Comparison of ENCODE assay signal across 11 cellular contexts in the genomic region with DNA sequence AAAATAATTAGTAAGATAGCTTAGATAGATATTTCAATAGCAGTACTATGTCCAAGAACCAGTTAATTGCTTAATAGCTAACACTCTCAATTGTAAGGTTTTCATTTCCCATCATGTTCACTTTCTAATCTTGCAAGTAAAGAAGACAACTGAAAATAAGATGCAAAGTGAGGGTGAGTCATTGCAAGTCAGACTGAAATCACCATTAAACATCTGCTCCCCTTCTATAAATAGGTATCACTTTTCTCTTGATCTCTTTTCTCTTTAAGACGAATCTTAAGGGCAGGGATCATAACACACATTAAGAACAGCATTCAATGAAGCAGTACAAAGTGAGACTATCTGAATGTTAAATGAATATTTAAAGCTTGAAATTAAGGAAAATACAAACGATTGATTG. TPM values are rescaled to one million over a fixed set of nuclear protein-coding genes. Genes with fewer than 3 reads are reported as not detected.
DNase-seq lines count a peak whose midpoint lies in the region; ATAC-seq, FAIRE-seq and TF ChIP-seq lines count a peak whose summit lies in the region.
"Had no signal": no experiment of that assay in that cellular context is flagged by ENCODE, and none has a peak within 500 bp of the region (broad histone marks: within the 10 kb centered on the region; RNA-seq: fewer than 3 reads in every experiment).

No MANE protein-coding gene starts in this region.

- BruUV-seq in K562 (replicated peaks; lab: Mats Ljungman, UMichigan), result no TSS peak

- WGBS in K562 (ENCODE audit: insufficient coverage, low coverage, missing lambda C conversion rate), result 27% methylated on average over 2 of the region's 2 CpGs

- no peaks in the 10 kb centered on the region for H3K9me1 ChIP-seq in K562 (ENCODE audit: control insufficient read depth, insufficient read depth, low read length)

- H3K9me3 Mint-ChIP-seq in effector memory CD8-positive, alpha-beta T cell, result no peaks in the 10 kb centered on the region

- H3K4me1 Mint-ChIP-seq in effector memory CD8-positive, alpha-beta T cell (ENCODE audit: low read depth in 2 of 2), result no peaks in the 10 kb centered on the region

- TF ChIP-seq RAD21 in K562 (CRISPR knock-in tag; conservative IDR thresholded peaks at IDR 0.05 in 1 of 2, IDR thresholded peaks at IDR 0.05 in 1 of 2), result no peak

- CTCF ChIA-PET in AG04450 (lab: Charles Lee) (interaction anchor here (1.0 to 1.3 kb wide), 2 partner anchors 10 to 71 kb away, joined by 6 to 8 read pairs; no protein-coding TSS in a partner anchor), K562 (lab: Yijun Ruan, JAX; ENCODE audit: low intra/inter-chr PET ratio) (no interaction called here)

- FAIRE-seq in K562 (lab: Jason Lieb, UNC), result no peak

- in situ Hi-C loops in K562 (cut with MboI), result loop anchor here (10.0 kb wide), 1 partner anchor 485 kb away; no protein-coding TSS in a partner anchor

- H4K20me1 ChIP-seq in K562 (replicated peaks; ENCODE audit: control insufficient read depth, insufficient read depth, low read length), result no peaks in the 10 kb centered on the region

- TF ChIP-seq CTCF in AG04450 (IDR thresholded peaks at IDR 0.05; ENCODE audit: low read depth, low read length), result no peak
- no peak for TF ChIP-seq CTCF in K562 (IDR thresholded peaks at IDR 0.05 in 2 of 3, conservative IDR thresholded peaks at IDR 0.05 in 1 of 3; ENCODE audit: insufficient read depth in 2 of 3, low read depth in 1 of 3, low read length in 3 of 3)

- H3K36me3 Mint-ChIP-seq in effector memory CD8-positive, alpha-beta T cell (ENCODE audit: insufficient read depth), result peaks cover 93% of the 10 kb centered on the region

- H3K4me3 ChIP-seq in AG04450 (ENCODE audit: low read depth, low read length) (no peak overlapping the region), K562 (no peak overlapping the region)

- peaks cover 0 to 5% of the 10 kb centered on the region in 2 experiments; a peak in 2 of 5 replicates for H3K4me1 ChIP-seq in K562 (replicated peaks in 1 of 2; ENCODE audit: control insufficient read depth in 2 of 2, insufficient read depth in 2 of 2, low read length in 2 of 2)

- H3K4me2 ChIP-seq in K562 (ENCODE audit: insufficient read depth, low read length), result no peak overlapping the region

- TF ChIP-seq EP300 in K562 (IDR thresholded peaks at IDR 0.05; ENCODE audit: low read length), result peak; percentile 25; the same call in 1 of the 2 replicates

- TF ChIP-seq POLR2A in K562 (conservative IDR thresholded peaks at IDR 0.05), result no peak

- no peak overlapping the region for H2AFZ ChIP-seq in K562 (ENCODE audit: low read depth, low read length)

- intact Hi-C loops in K562 (cut with micrococcal nuclease), result no loop called here

- H3K27ac ChIP-seq in AG04450 (ENCODE audit: low read depth, low read length) (no peak overlapping the region), K562 (ENCODE audit: extremely low read depth, low read depth, low read length) (peak overlapping the region; percentile 57)

- no peak overlapping the region for H3K4me3 Mint-ChIP-seq in effector memory CD8-positive, alpha-beta T cell

- H3K9me3 ChIP-seq in AG04450 (ENCODE audit: control insufficient read depth, insufficient read depth, low read length), result no peaks in the 10 kb centered on the region
- no peaks in the 10 kb centered on the region for H3K9me3 ChIP-seq in K562 (replicated peaks; ENCODE audit: control insufficient read depth, insufficient read depth, low read depth, low read length)

- peaks cover 97% of the 10 kb centered on the region for H3K36me3 ChIP-seq in K562 (ENCODE audit: control insufficient read depth, insufficient read depth, low read length)

- POLR2A ChIA-PET in AG04450 (lab: Yijun Ruan, JAX), result interaction anchor here (0.5 kb wide), 1 partner anchor 45 kb away, joined by 5 read pairs; no protein-coding TSS in a partner anchor
- POLR2A ChIA-PET in K562 (lab: Yijun Ruan, JAX), result interaction anchor here (1.1 to 2.5 kb wide), 3 partner anchors 10 to 36 kb away, joined by 3 to 17 read pairs (median 3); no protein-coding TSS in a partner anchor

- no peak overlapping the region for H3K9ac ChIP-seq in K562 (ENCODE audit: insufficient read depth in 1 of 2, low read depth in 2 of 2, low read length in 2 of 2)

- no peaks in the 10 kb centered on the region for H3K27me3 Mint-ChIP-seq in effector memory CD8-positive, alpha-beta T cell

- H3K27ac Mint-ChIP-seq in effector memory CD8-positive, alpha-beta T cell, result no peak overlapping the region

- H3K79me2 ChIP-seq in K562 (ENCODE audit: control insufficient read depth, insufficient read depth, low read length), result no peaks in the 10 kb centered on the region

- ATAC-seq in GM18861 (IDR thresholded peaks at IDR 0.05; ENCODE audit: unreplicated experiment) (peak; percentile 62), HG03196 (IDR thresholded peaks at IDR 0.05; ENCODE audit: unreplicated experiment) (peak; percentile 73), K562 (peak; percentile 17; the same call in 1 of the 3 replicates)
- ATAC-seq in effector memory CD8-positive, alpha-beta T cell (replicated peaks), result no peak
- ATAC-seq: right cardiac atrium had no signal

- H3K27me3 ChIP-seq in AG04450 (ENCODE audit: control insufficient read depth, insufficient read depth, low read length) (no peaks in the 10 kb centered on the region), K562 (ENCODE audit: control insufficient read depth in 2 of 2, insufficient read depth in 2 of 2, low read length in 2 of 2) (no peaks in the 10 kb centered on the region)

- peak; percentile 32 for DNase-seq in AG04450 (ENCODE audit: low read depth, low spot score)
- peak in 2 of 4 experiments; percentile 44 for DNase-seq in K562 (ENCODE audit: extremely low read depth in 1 of 4, low spot score in 3 of 4)
- DNase-seq in NCI-H345 treated with DMSO at 0.1 percent for 48 hours (lab: John Stamatoyannopoulos, UW; ENCODE audit: unreplicated experiment), result no peak
- DNase-seq in activated CD8-positive, alpha-beta memory T cell treated with anti-CD3 and anti-CD28 coated beads for 24 hours, result no peak
- DNase-seq in DMS153 treated with DMSO at 0.1 percent for 48 hours (lab: John Stamatoyannopoulos, UW; ENCODE audit: unreplicated experiment), result no peak
- no peak for DNase-seq in effector memory CD8-positive, alpha-beta T cell
- DNase-seq: Calu3, kidney glomerular epithelial cell had no signal

TF ChIP-seq in K562, 482 proteins besides CTCF, POLR2A, EP300 and RAD21 (continues in another document):
- TF ChIP-seq ARID1B (IDR thresholded peaks at IDR 0.05), result peak; percentile 81
- TF ChIP-seq MEF2A (IDR thresholded peaks at IDR 0.05; ENCODE audit: control insufficient read depth, low read depth, low read length), result peak; percentile 95
- no peak for TF ChIP-seq ADNP (tag; IDR thresholded peaks at IDR 0.05)
- TF ChIP-seq, protein P1, sequence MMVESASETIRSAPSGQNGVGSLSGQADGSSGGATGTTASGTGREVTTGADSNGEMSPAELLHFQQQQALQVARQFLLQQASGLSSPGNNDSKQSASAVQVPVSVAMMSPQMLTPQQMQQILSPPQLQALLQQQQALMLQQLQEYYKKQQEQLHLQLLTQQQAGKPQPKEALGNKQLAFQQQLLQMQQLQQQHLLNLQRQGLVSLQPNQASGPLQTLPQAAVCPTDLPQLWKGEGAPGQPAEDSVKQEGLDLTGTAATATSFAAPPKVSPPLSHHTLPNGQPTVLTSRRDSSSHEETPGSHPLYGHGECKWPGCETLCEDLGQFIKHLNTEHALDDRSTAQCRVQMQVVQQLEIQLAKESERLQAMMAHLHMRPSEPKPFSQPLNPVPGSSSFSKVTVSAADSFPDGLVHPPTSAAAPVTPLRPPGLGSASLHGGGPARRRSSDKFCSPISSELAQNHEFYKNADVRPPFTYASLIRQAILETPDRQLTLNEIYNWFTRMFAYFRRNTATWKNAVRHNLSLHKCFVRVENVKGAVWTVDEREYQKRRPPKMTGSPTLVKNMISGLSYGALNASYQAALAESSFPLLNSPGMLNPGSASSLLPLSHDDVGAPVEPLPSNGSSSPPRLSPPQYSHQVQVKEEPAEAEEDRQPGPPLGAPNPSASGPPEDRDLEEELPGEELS (CRISPR knock-in tag; IDR thresholded peaks at IDR 0.05; ENCODE audit: borderline replicate concordance), result no peak
- TF ChIP-seq, protein P2, sequence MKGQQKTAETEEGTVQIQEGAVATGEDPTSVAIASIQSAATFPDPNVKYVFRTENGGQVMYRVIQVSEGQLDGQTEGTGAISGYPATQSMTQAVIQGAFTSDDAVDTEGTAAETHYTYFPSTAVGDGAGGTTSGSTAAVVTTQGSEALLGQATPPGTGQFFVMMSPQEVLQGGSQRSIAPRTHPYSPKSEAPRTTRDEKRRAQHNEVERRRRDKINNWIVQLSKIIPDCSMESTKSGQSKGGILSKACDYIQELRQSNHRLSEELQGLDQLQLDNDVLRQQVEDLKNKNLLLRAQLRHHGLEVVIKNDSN (CRISPR knock-in tag; IDR thresholded peaks at IDR 0.05), result no peak

RNA-seq across cellular contexts. Expression of a gene that starts 40.4 kb away (rescaled TPM):
- polyA plus RNA-seq in AG04450 (2011; rRNA removed) (91.9 and 152 TPM in 2 replicates), K562 (2011; rRNA removed) (55.4 and 85.4 TPM in 2 replicates), K562 (2014; fragmentation: Illumina TruSeq; extraction: Trizol) (274 and 277 TPM in 2 replicates), K562 (2014; fragmentation: Nextera tagmentation; extraction: Ambion mirVana) (100 to 1,000 TPM; 110 to 123 TPM), K562 (2014; rRNA removed) (174 and 182 TPM in 2 replicates)
- 336 and 425 TPM in 2 replicates for polyA minus RNA-seq in AG04450 (2011; rRNA and poly(A)+ RNA removed)
- total RNA-seq in K562 (2011; cell fraction: chromatin; rRNA removed; ENCODE audit: low replicate concordance), result 1,237 and 1,275 TPM in 2 replicates
- 563 and 657 TPM in 2 replicates for total RNA-seq in K562 (2011; cell fraction: nucleolus; rRNA removed)
- 675 TPM in 2 replicates for total RNA-seq in K562 (2011; cell fraction: nucleoplasm; rRNA removed)
- total RNA-seq in K562 (2014; rRNA removed) (140 and 153 TPM in 2 replicates), K562 (2014; rRNA removed; fragmentation: Illumina TruSeq; extraction: Trizol) (88.5 and 99.0 TPM in 2 replicates), K562 (2015; rRNA removed; fragmentation: Illumina TruSeq; extraction: Trizol) (91.3 and 98.2 TPM in 2 replicates), K562 (2021) (218 and 237 TPM in 2 replicates)
- 96.0 and 109 TPM in 2 replicates for polyA plus RNA-seq in K562 (2011; cell fraction: cytosol; rRNA removed)
- 581 and 738 TPM in 2 replicates for polyA plus RNA-seq in K562 (2011; cell fraction: nucleus; rRNA removed)
- 175 and 269 TPM in 2 replicates for polyA plus RNA-seq in K562 (2012)
- 161 and 196 TPM in 2 replicates for polyA minus RNA-seq in K562 (2011; rRNA and poly(A)+ RNA removed)
- 224 and 238 TPM in 2 replicates for polyA minus RNA-seq in K562 (2011; cell fraction: cytosol; rRNA and poly(A)+ RNA removed)
- polyA minus RNA-seq in K562 (2011; cell fraction: nucleus; rRNA and poly(A)+ RNA removed), result 307 and 505 TPM in 2 replicates
